Comparison of ENCODE assay signal across 2 cellular contexts in genomic region chr16:22370038-22370541, GRCh38.
TF ChIP-seq lines count a peak whose summit lies in the region.

No MANE protein-coding gene starts in this region.

TF ChIP-seq in HEK293, 187 proteins besides CTCF, POLR2A, EP300 and RAD21 (continued from another document):
- TF ChIP-seq GLI4 (tag by site-specific recombination; IDR thresholded peaks at IDR 0.05): no peak
TF ChIP-seq in HEK293: peak in this region for 1.

TF ChIP-seq in GM12878, 131 proteins besides CTCF, POLR2A, EP300 and RAD21 (continued from another document):
- TF ChIP-seq, protein P1, sequence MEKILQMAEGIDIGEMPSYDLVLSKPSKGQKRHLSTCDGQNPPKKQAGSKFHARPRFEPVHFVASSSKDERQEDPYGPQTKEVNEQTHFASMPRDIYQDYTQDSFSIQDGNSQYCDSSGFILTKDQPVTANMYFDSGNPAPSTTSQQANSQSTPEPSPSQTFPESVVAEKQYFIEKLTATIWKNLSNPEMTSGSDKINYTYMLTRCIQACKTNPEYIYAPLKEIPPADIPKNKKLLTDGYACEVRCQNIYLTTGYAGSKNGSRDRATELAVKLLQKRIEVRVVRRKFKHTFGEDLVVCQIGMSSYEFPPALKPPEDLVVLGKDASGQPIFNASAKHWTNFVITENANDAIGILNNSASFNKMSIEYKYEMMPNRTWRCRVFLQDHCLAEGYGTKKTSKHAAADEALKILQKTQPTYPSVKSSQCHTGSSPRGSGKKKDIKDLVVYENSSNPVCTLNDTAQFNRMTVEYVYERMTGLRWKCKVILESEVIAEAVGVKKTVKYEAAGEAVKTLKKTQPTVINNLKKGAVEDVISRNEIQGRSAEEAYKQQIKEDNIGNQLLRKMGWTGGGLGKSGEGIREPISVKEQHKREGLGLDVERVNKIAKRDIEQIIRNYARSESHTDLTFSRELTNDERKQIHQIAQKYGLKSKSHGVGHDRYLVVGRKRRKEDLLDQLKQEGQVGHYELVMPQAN (conservative IDR thresholded peaks at IDR 0.05): no peak
- no peak for TF ChIP-seq MEF2B (IDR thresholded peaks at IDR 0.05; ENCODE audit: partially characterized antibody, poor library complexity, severe bottlenecking)
- TF ChIP-seq, protein P2, sequence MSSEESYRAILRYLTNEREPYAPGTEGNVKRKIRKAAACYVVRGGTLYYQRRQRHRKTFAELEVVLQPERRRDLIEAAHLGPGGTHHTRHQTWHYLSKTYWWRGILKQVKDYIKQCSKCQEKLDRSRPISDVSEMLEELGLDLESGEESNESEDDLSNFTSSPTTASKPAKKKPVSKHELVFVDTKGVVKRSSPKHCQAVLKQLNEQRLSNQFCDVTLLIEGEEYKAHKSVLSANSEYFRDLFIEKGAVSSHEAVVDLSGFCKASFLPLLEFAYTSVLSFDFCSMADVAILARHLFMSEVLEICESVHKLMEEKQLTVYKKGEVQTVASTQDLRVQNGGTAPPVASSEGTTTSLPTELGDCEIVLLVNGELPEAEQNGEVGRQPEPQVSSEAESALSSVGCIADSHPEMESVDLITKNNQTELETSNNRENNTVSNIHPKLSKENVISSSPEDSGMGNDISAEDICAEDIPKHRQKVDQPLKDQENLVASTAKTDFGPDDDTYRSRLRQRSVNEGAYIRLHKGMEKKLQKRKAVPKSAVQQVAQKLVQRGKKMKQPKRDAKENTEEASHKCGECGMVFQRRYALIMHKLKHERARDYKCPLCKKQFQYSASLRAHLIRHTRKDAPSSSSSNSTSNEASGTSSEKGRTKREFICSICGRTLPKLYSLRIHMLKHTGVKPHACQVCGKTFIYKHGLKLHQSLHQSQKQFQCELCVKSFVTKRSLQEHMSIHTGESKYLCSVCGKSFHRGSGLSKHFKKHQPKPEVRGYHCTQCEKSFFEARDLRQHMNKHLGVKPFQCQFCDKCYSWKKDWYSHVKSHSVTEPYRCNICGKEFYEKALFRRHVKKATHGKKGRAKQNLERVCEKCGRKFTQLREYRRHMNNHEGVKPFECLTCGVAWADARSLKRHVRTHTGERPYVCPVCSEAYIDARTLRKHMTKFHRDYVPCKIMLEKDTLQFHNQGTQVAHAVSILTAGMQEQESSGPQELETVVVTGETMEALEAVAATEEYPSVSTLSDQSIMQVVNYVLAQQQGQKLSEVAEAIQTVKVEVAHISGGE (CRISPR knock-in tag; IDR thresholded peaks at IDR 0.05): no peak
